8 cellular contexts compared by ENCODE assay signal in the genomic region with DNA sequence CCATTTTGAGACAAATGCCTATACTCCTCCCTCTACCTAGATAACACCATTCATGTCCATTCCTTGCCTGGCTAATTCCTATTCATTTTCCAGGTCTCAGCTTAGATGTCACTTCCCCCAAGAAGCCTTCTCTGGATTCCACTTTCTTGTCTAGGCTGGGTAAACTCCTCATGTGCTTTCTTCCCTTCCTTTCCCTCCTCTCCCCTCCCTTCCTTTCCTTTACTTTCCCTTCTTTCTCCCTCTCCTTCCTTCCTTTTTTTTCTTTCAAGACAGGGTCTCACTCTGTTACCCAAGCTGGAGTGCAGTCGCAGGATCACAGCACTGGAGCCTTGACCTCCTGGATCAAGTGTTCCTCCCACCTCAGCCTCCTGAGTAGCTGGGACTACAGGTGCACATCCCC.
"Had no signal": no experiment of that assay in that cellular context is flagged by ENCODE, and none has a peak within 500 bp of the region (broad histone marks: within the 10 kb centered on the region; RNA-seq: fewer than 3 reads in every experiment).

No MANE protein-coding gene starts in this region.

- ATAC-seq: HCT116, K562 had no signal

- H2AFZ ChIP-seq: GM23248 had no signal

- H3K27ac ChIP-seq: GM23248 had no signal

- H3K4me3 ChIP-seq: GM23248, HAP-1, K562 had no signal

- H3K9me3 ChIP-seq: HAP-1 had no signal

- DNase-seq: GM23248, GOT3, H7, IMR-90, KG1 had no signal

- H3K9ac ChIP-seq: GM23248 had no signal
